Comparison of ENCODE assay signal across 10 cellular contexts in genomic region chr11:4664183-4664582, GRCh38. TPM values are rescaled to one million over a fixed set of nuclear protein-coding genes. Genes with fewer than 3 reads are reported as not detected.
"Had no signal": no experiment of that assay in that cellular context is flagged by ENCODE, and none has a peak within 500 bp of the region (broad histone marks: within the 10 kb centered on the region; RNA-seq: fewer than 3 reads in every experiment).

No MANE protein-coding gene starts in this region.

- H3K27ac Mint-ChIP-seq: IgD-negative memory B cell had no signal

- H3K4me1 Mint-ChIP-seq: IgD-negative memory B cell had no signal

- H3K27ac ChIP-seq: HL-60, KMS-11 had no signal

- DNase-seq: KBM-7, KG1 had no signal

- FAIRE-seq: HepG2, HTR-8/SVneo had no signal

- H3K4me3 Mint-ChIP-seq: IgD-negative memory B cell had no signal

- H3K4me2 ChIP-seq: KMS-11 had no signal

- H3K9ac ChIP-seq: KMS-11 had no signal

- H3K36me3 Mint-ChIP-seq: IgD-negative memory B cell had no signal

- ATAC-seq: HepG2 had no signal

RNA-seq across cellular contexts. Expression of gene OR51E1, which starts 20.4 kb away (rescaled TPM):
- total RNA-seq: HepG2, HT1080, IMR-90 had no signal
- polyA plus RNA-seq: HepG2, IgD-negative memory B cell had no signal

RNA-seq across cellular contexts. Expression of gene OR51D1, which starts 26.9 kb away (rescaled TPM):
- total RNA-seq: HepG2, HT-29, HT1080, IMR-90 had no signal
- polyA plus RNA-seq: HepG2, IgD-negative memory B cell, IMR-90 had no signal

RNA-seq across cellular contexts. Expression of gene OR51E2, which starts 33.5 kb away (rescaled TPM):
- total RNA-seq: HepG2, HT1080 had no signal
- polyA plus RNA-seq: HepG2, IgD-negative memory B cell had no signal

RNA-seq across cellular contexts. Expression of gene MMP26, which starts 40.4 kb away (rescaled TPM):
- total RNA-seq: HepG2, HT-29, HT1080, IMR-90 had no signal
- polyA plus RNA-seq: HepG2, IgD-negative memory B cell, IMR-90 had no signal

RNA-seq across cellular contexts. Expression of gene TRIM68, which starts 56.2 kb away (rescaled TPM):
- total RNA-seq: HepG2 had no signal
- polyA plus RNA-seq: HepG2 had no signal
